Comparison of ENCODE assay signal across 7 cellular contexts in genomic region chr2:88334418-88334817, GRCh38.
"Had no signal": no experiment of that assay in that cellular context is flagged by ENCODE, and none has a peak within 500 bp of the region (broad histone marks: within the 10 kb centered on the region; RNA-seq: fewer than 3 reads in every experiment).

No MANE protein-coding gene starts in this region.

- DNase-seq: IMR-90, KBM-7, KG1 had no signal

- H3K4me3 ChIP-seq: K562 had no signal

- ATAC-seq: K562 had no signal

- FAIRE-seq: HTR-8/SVneo, K562 had no signal

- H3K4me2 ChIP-seq: KMS-11 had no signal

- H3K9ac ChIP-seq: KMS-11 had no signal

- H3K27ac ChIP-seq: HL-60, KMS-11 had no signal
